11 cellular contexts compared by ENCODE assay signal in genomic region chr16:85126383-85126730, GRCh38. TPM values are rescaled to one million over a fixed set of nuclear protein-coding genes. Genes with fewer than 3 reads are reported as not detected.
DNase-seq lines count a peak whose midpoint lies in the region; ATAC-seq and TF ChIP-seq lines count a peak whose summit lies in the region.
"Had no signal": no experiment of that assay in that cellular context is flagged by ENCODE, and none has a peak within 500 bp of the region (broad histone marks: within the 10 kb centered on the region; RNA-seq: fewer than 3 reads in every experiment).

No MANE protein-coding gene starts in this region.

- POLR2A ChIA-PET in HEK293 (lab: Yijun Ruan, JAX), result interaction anchor here (0.6 kb wide), 1 partner anchor 71 kb away, joined by 3 read pairs; no protein-coding TSS in a partner anchor

- TF ChIP-seq EP300 in gastroesophageal sphincter (IDR thresholded peaks at IDR 0.05), result no peak

- H3K36me3 ChIP-seq in HEK293 (ENCODE audit: control insufficient read depth in 2 of 2, insufficient read depth in 1 of 2, low read length in 2 of 2) (no peaks in the 10 kb centered on the region), NT2/D1 (ENCODE audit: insufficient read depth, insufficient read length, low read length) (no peaks in the 10 kb centered on the region), gastroesophageal sphincter (no peaks in the 10 kb centered on the region), spleen (no peaks in the 10 kb centered on the region)
- H3K36me3 ChIP-seq: MG63 had no signal

- H3K4me3 ChIP-seq in HEK293 (ENCODE audit: low read depth, low read length), result no peak overlapping the region
- no peak overlapping the region for H3K4me3 ChIP-seq in NT2/D1 (ENCODE audit: insufficient read length, low read depth)
- no peak overlapping the region for H3K4me3 ChIP-seq in gastroesophageal sphincter
- no peak overlapping the region for H3K4me3 ChIP-seq in spleen
- H3K4me3 ChIP-seq: MG63 had no signal

- whole genome bisulfite sequencing in gastroesophageal sphincter (ENCODE audit: low coverage in 1 of 2), 2 donors, result 70 to 77% methylated on average over 9 to 11 of the region's 13 CpGs
- 69 to 79% (median 74%) methylated on average over 12 to 13 of the region's 13 CpGs for WGBS in spleen, 5 donors

- H3K9me3 ChIP-seq in HEK293 (ENCODE audit: control insufficient read depth, insufficient read depth, low read depth, low read length) (no peaks in the 10 kb centered on the region), NT2/D1 (ENCODE audit: insufficient read depth, low read length) (peaks cover 3% of the 10 kb centered on the region; the same call in 1 of the 2 replicates), gastroesophageal sphincter (no peaks in the 10 kb centered on the region), spleen (no peaks in the 10 kb centered on the region)
- H3K9me3 ChIP-seq: MG63 had no signal

- intact Hi-C loops in spleen (cut with DNase I; ENCODE audit: low total_unique reads), result no loop called here

- ATAC-seq in gastroesophageal sphincter, result no peak
- no peak for ATAC-seq in HG03108 (IDR thresholded peaks at IDR 0.05; ENCODE audit: unreplicated experiment)
- no peak for ATAC-seq in HG03571 (IDR thresholded peaks at IDR 0.05; ENCODE audit: unreplicated experiment)
- ATAC-seq in GM19395 (IDR thresholded peaks at IDR 0.05; ENCODE audit: unreplicated experiment), result no peak
- ATAC-seq: HCT116 had no signal

- peaks cover 6% of the 10 kb centered on the region for H3K27me3 ChIP-seq in NT2/D1 (ENCODE audit: insufficient read depth, insufficient read length)
- no peaks in the 10 kb centered on the region for H3K27me3 ChIP-seq in gastroesophageal sphincter
- H3K27me3 ChIP-seq in spleen (replicated peaks in 1 of 7), result no peaks in the 10 kb centered on the region
- H3K27me3 ChIP-seq: MG63 had no signal

- TF ChIP-seq POLR2A in gastroesophageal sphincter (IDR thresholded peaks at IDR 0.05) (no peak), spleen (IDR thresholded peaks at IDR 0.05) (no peak)

- peaks cover 4% of the 10 kb centered on the region for H3K4me1 ChIP-seq in HEK293 (ENCODE audit: control insufficient read depth, insufficient read depth, low read length)
- H3K4me1 ChIP-seq in NT2/D1 (ENCODE audit: insufficient read depth, insufficient read length), result peaks cover 17% of the 10 kb centered on the region
- H3K4me1 ChIP-seq in gastroesophageal sphincter, result peaks cover 2 to 51% (median 28%) of the 10 kb centered on the region in 3 donors
- H3K4me1 ChIP-seq in spleen, result peaks cover 8 to 79% (median 36%) of the 10 kb centered on the region in 6 donors

- H3K27ac ChIP-seq in HEK293 (ENCODE audit: extremely low read depth, low read depth, low read length) (peak overlapping the region; percentile 31; the same call in 1 of the 2 replicates), gastroesophageal sphincter (peak overlapping the region in 3 of 4 donors; percentile 43 to 65 (median 57)), spleen (peak overlapping the region in 7 of 8 donors; percentile 41 to 75 (median 54))

- DNase-seq in NT2/D1 (ENCODE audit: low read depth, low spot score), result no peak
- no peak for DNase-seq in spleen
- DNase-seq: stimulated activated naive CD4-positive, alpha-beta T cell had no signal

- TF ChIP-seq CTCF in HEK293 (tag by site-specific recombination; IDR thresholded peaks at IDR 0.05) (no peak), gastroesophageal sphincter (IDR thresholded peaks at IDR 0.05) (no peak), spleen (IDR thresholded peaks at IDR 0.05 in 8 of 11, conservative IDR thresholded peaks at IDR 0.05 in 3 of 11) (no peak)

- peak overlapping the region; percentile 66 for H3K9ac ChIP-seq in NT2/D1 (ENCODE audit: insufficient read length, low read depth)

- CTCF ChIA-PET in HEK293 (lab: Yijun Ruan, JAX), result interaction anchor here (1.2 to 6.8 kb wide), 2 partner anchors 11 to 116 kb away, joined by 3 to 38 read pairs; no protein-coding TSS in a partner anchor

TF ChIP-seq in HEK293, 187 proteins besides CTCF, POLR2A, EP300 and RAD21:
- TF ChIP-seq ZNF133 (tag by site-specific recombination; IDR thresholded peaks at IDR 0.05) (0 out of 2 replicates have a peak, but pooled peaks have one; percentile 31), ZNF37A (tag by site-specific recombination; IDR thresholded peaks at IDR 0.05) (no peak), ZNF624 (tag by site-specific recombination; IDR thresholded peaks at IDR 0.05) (no peak), ZNF248 (tag by site-specific recombination; IDR thresholded peaks at IDR 0.05) (no peak), ZNF629 (tag by site-specific recombination; IDR thresholded peaks at IDR 0.05) (peak; percentile 30; the same call in 1 of the 2 replicates), ZNF529 (tag by site-specific recombination; IDR thresholded peaks at IDR 0.05; ENCODE audit: insufficient replicate concordance) (no peak), ZNF48 (tag by site-specific recombination; IDR thresholded peaks at IDR 0.05) (no peak)

RNA-seq across cellular contexts. Expression of gene CIBAR2, which starts 14.1 kb away (rescaled TPM):
- total RNA-seq in gastroesophageal sphincter, result not detected
- total RNA-seq in spleen, result 1 to 10 TPM in 2 of 7 donors, under 1 TPM in 2, not detected in 3; 0.33 to 2.4 (median 0.91) TPM
- under 1 TPM; 0.13 to 0.77 (median 0.30) TPM for polyA plus RNA-seq in spleen
- total RNA-seq: mesenteric fat pad had no signal
